In the genomic region with DNA sequence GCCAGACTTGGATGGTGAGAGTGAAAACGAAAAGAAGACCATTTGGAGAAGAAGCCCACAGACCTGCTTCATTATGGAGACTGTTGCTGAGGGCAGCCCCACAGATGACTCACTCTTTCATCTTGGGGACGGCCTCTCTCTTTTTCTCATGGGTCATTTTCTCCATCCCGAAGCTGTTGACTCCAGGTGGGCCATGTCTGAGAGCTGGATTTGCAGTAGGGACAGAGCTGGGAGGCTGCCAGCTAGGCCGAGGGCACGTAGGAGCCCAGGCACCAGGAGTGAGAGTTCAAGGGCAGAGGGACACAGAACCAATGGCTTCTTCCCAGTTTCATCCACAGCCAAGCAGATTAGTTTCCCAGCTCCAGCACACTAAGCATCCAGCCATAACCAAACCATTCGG, we compare ENCODE assay signal across 38 cellular contexts.
"Had no signal": no experiment of that assay in that cellular context is flagged by ENCODE, and none has a peak within 500 bp of the region (broad histone marks: within the 10 kb centered on the region; RNA-seq: fewer than 3 reads in every experiment).

No MANE protein-coding gene starts in this region.

- H3K4me1 ChIP-seq: ascending aorta, body of pancreas, breast epithelium had no signal

- H3K27ac Mint-ChIP-seq: activated naive CD4-positive, alpha-beta T cell treated with anti-CD3 and anti-CD28 coated beads for 36 hours; activated naive CD4-positive, alpha-beta T cell treated with anti-CD3 and anti-CD28 coated beads, Interleukin-2, amount 10 ng/mL, durations not matched to agents 7 days and 5 days; activated naive CD4-positive, alpha-beta T cell treated with anti-CD3 and anti-CD28 coated beads, Interleukin-2, amount 50 U/mL, for 24 hours; activated naive CD4-positive, alpha-beta T cell treated with anti-CD3 and anti-CD28 coated beads, Interleukin-2, amount 50 U/mL, for 72 hours; activated naive CD8-positive, alpha-beta T cell; activated naive CD8-positive, alpha-beta T cell treated with anti-CD3 and anti-CD28 coated beads for 36 hours; activated naive CD8-positive, alpha-beta T cell treated with anti-CD3 and anti-CD28 coated beads, Interleukin-2, amount 10 ng/mL, durations not matched to agents 7 days and 5 days; activated naive CD8-positive, alpha-beta T cell treated with anti-CD3 and anti-CD28 coated beads, Interleukin-2, amount 50 U/mL, for 24 hours; activated T-cell treated with anti-CD3 and anti-CD28 coated beads, Interleukin-2, amount 50 U/mL, for 24 hours; activated T-cell treated with anti-CD3 and anti-CD28 coated beads, Interleukin-2, amount 50 U/mL, for 72 hours; activated T-helper 1 cell treated with anti-CD3 and anti-CD28 coated beads, Interleukin-12 subunit alpha, Interleukin-12 subunit beta, Interleukin-2, Interleukin-4 antibody, amounts not matched to agents 30 ng/mL and 10 ng/mL and 1 ng/mL, durations not matched to agents 14 hours and 24 hours and 36 hours; activated T-helper 17 cell treated with anti-CD3 and anti-CD28 coated beads, Interleukin-2, amount 50 U/mL, for 72 hours; activated T-helper 2 cell treated with anti-CD3 and anti-CD28 coated beads, Interferon-gamma antibody, Interleukin-2, Interleukin-4, amounts not matched to agents 10 μg/mL and 5 μg/mL and 100 μg/mL, durations not matched to agents 14 hours and 24 hours and 36 hours had no signal

- DNase-seq: activated effector memory CD4-positive, alpha-beta T cell treated with anti-CD3 and anti-CD28 coated beads, Interleukin-2, amount 50 U/mL, for 16 hours; activated effector memory CD4-positive, alpha-beta T cell treated with Interleukin-2 at 50 U/mL for 16 hours; activated gamma-delta T cell; activated gamma-delta T cell treated with Interleukin-2 at 50 U/mL for 16 hours; activated naive CD4-positive, alpha-beta T cell; activated naive CD4-positive, alpha-beta T cell treated with anti-CD3 and anti-CD28 coated beads for 36 hours; activated naive CD4-positive, alpha-beta T cell treated with anti-CD3 and anti-CD28 coated beads, Interleukin-2, amount 10 ng/mL, durations not matched to agents 7 days and 5 days; activated naive CD4-positive, alpha-beta T cell treated with anti-CD3 and anti-CD28 coated beads, Interleukin-2, amount 50 U/mL, for 16 hours; activated naive CD4-positive, alpha-beta T cell treated with Interleukin-2 at 50 U/mL for 16 hours; activated naive CD8-positive, alpha-beta T cell treated with anti-CD3 and anti-CD28 coated beads for 36 hours; activated naive CD8-positive, alpha-beta T cell treated with anti-CD3 and anti-CD28 coated beads, Interleukin-2, amount 10 ng/mL, durations not matched to agents 7 days and 5 days; activated naive CD8-positive, alpha-beta T cell treated with anti-CD3 and anti-CD28 coated beads, Interleukin-2, amount 50 U/mL, for 24 hours; activated T-cell treated with anti-CD3 and anti-CD28 coated beads, Interleukin-2, amount 50 U/mL, for 1 hour; activated T-cell treated with anti-CD3 and anti-CD28 coated beads, Interleukin-2, amount 50 U/mL, for 24 hours; activated T-cell treated with anti-CD3 and anti-CD28 coated beads, Interleukin-2, amount 50 U/mL, for 4 hours; activated T-cell treated with anti-CD3 and anti-CD28 coated beads, Interleukin-2, amount 50 U/mL, for 48 hours; activated T-cell treated with anti-CD3 and anti-CD28 coated beads, Interleukin-2, amount 50 U/mL, for 72 hours; adrenal gland; amniotic stem cell; amygdala; anterior cingulate cortex; aorta; body of pancreas; brain microvascular endothelial cell; caudate nucleus; central memory CD4-positive, alpha-beta T cell; cerebellar nuclear complex had no signal

- H3K9me3 ChIP-seq: adrenal gland, ascending aorta, breast epithelium had no signal

- ATAC-seq: activated naive CD4-positive, alpha-beta T cell treated with anti-CD3 and anti-CD28 coated beads, Interleukin-2, amount 50 U/mL, for 72 hours; activated naive CD8-positive, alpha-beta T cell treated with anti-CD3 and anti-CD28 coated beads, Interleukin-2, amount 50 U/mL, for 24 hours; activated T-cell treated with anti-CD3 and anti-CD28 coated beads, Interleukin-2, amount 50 U/mL, for 4 hours; activated T-cell treated with anti-CD3 and anti-CD28 coated beads, Interleukin-2, amount 50 U/mL, for 72 hours; activated T-helper 17 cell treated with anti-CD3 and anti-CD28 coated beads, Interleukin-2, amount 50 U/mL, for 72 hours; body of pancreas had no signal

- H3K4me1 Mint-ChIP-seq: activated naive CD4-positive, alpha-beta T cell treated with anti-CD3 and anti-CD28 coated beads, Interleukin-2, amount 10 ng/mL, durations not matched to agents 7 days and 5 days; activated naive CD8-positive, alpha-beta T cell treated with anti-CD3 and anti-CD28 coated beads, Interleukin-2, amount 10 ng/mL, durations not matched to agents 7 days and 5 days; activated T-helper 17 cell treated with anti-CD3 and anti-CD28 coated beads, Interleukin-2, amount 50 U/mL, for 72 hours had no signal

- H3K4me3 Mint-ChIP-seq: activated naive CD4-positive, alpha-beta T cell treated with anti-CD3 and anti-CD28 coated beads for 36 hours; activated naive CD4-positive, alpha-beta T cell treated with anti-CD3 and anti-CD28 coated beads, Interleukin-2, amount 10 ng/mL, durations not matched to agents 7 days and 5 days; activated naive CD4-positive, alpha-beta T cell treated with anti-CD3 and anti-CD28 coated beads, Interleukin-2, amount 50 U/mL, for 24 hours; activated naive CD8-positive, alpha-beta T cell; activated naive CD8-positive, alpha-beta T cell treated with anti-CD3 and anti-CD28 coated beads for 36 hours; activated naive CD8-positive, alpha-beta T cell treated with anti-CD3 and anti-CD28 coated beads, Interleukin-2, amount 10 ng/mL, durations not matched to agents 7 days and 5 days; activated naive CD8-positive, alpha-beta T cell treated with anti-CD3 and anti-CD28 coated beads, Interleukin-2, amount 50 U/mL, for 24 hours; activated T-cell treated with anti-CD3 and anti-CD28 coated beads, Interleukin-2, amount 50 U/mL, for 24 hours; activated T-cell treated with anti-CD3 and anti-CD28 coated beads, Interleukin-2, amount 50 U/mL, for 4 hours; activated T-cell treated with anti-CD3 and anti-CD28 coated beads, Interleukin-2, amount 50 U/mL, for 72 hours; activated T-helper 1 cell treated with anti-CD3 and anti-CD28 coated beads, Interleukin-12 subunit alpha, Interleukin-12 subunit beta, Interleukin-2, Interleukin-4 antibody, amounts not matched to agents 30 ng/mL and 10 ng/mL and 1 ng/mL, durations not matched to agents 14 hours and 24 hours and 36 hours; activated T-helper 17 cell treated with anti-CD3 and anti-CD28 coated beads, Interleukin-2, amount 50 U/mL, for 72 hours; brain; central memory CD8-positive, alpha-beta T cell had no signal

- H3K27me3 Mint-ChIP-seq: brain had no signal

- H3K27ac ChIP-seq: adrenal gland, ascending aorta, body of pancreas, brain microvascular endothelial cell, breast epithelium, cardiac muscle cell had no signal

- H3K36me3 ChIP-seq: adrenal gland, ascending aorta, breast epithelium, cardiac muscle cell had no signal

- H3K4me3 ChIP-seq: adrenal gland, ascending aorta, body of pancreas, breast epithelium, cardiac muscle cell had no signal

- H3K27me3 ChIP-seq: adrenal gland, ascending aorta, body of pancreas, brain microvascular endothelial cell, breast epithelium, cardiac muscle cell had no signal

- H3K9me3 Mint-ChIP-seq: activated naive CD4-positive, alpha-beta T cell treated with anti-CD3 and anti-CD28 coated beads for 36 hours; activated naive CD4-positive, alpha-beta T cell treated with anti-CD3 and anti-CD28 coated beads, Interleukin-2, amount 10 ng/mL, durations not matched to agents 7 days and 5 days; activated naive CD8-positive, alpha-beta T cell treated with anti-CD3 and anti-CD28 coated beads, Interleukin-2, amount 10 ng/mL, durations not matched to agents 7 days and 5 days; activated naive CD8-positive, alpha-beta T cell treated with anti-CD3 and anti-CD28 coated beads, Interleukin-2, amount 50 U/mL, for 24 hours; activated T-cell treated with anti-CD3 and anti-CD28 coated beads, Interleukin-2, amount 50 U/mL, for 72 hours; activated T-helper 1 cell treated with anti-CD3 and anti-CD28 coated beads, Interleukin-12 subunit alpha, Interleukin-12 subunit beta, Interleukin-2, Interleukin-4 antibody, amounts not matched to agents 30 ng/mL and 10 ng/mL and 1 ng/mL, durations not matched to agents 14 hours and 24 hours and 36 hours; activated T-helper 2 cell treated with anti-CD3 and anti-CD28 coated beads, Interferon-gamma antibody, Interleukin-2, Interleukin-4, amounts not matched to agents 10 μg/mL and 5 μg/mL and 100 μg/mL, durations not matched to agents 14 hours and 24 hours and 36 hours; brain; central memory CD8-positive, alpha-beta T cell had no signal

- H3K36me3 Mint-ChIP-seq: activated naive CD4-positive, alpha-beta T cell treated with anti-CD3 and anti-CD28 coated beads, Interleukin-2, amount 10 ng/mL, durations not matched to agents 7 days and 5 days; activated naive CD4-positive, alpha-beta T cell treated with anti-CD3 and anti-CD28 coated beads, Interleukin-2, amount 50 U/mL, for 24 hours; activated naive CD8-positive, alpha-beta T cell treated with anti-CD3 and anti-CD28 coated beads for 36 hours; activated naive CD8-positive, alpha-beta T cell treated with anti-CD3 and anti-CD28 coated beads, Interleukin-2, amount 10 ng/mL, durations not matched to agents 7 days and 5 days had no signal
